Comparison of ENCODE assay signal across 21 cellular contexts in the genomic region with DNA sequence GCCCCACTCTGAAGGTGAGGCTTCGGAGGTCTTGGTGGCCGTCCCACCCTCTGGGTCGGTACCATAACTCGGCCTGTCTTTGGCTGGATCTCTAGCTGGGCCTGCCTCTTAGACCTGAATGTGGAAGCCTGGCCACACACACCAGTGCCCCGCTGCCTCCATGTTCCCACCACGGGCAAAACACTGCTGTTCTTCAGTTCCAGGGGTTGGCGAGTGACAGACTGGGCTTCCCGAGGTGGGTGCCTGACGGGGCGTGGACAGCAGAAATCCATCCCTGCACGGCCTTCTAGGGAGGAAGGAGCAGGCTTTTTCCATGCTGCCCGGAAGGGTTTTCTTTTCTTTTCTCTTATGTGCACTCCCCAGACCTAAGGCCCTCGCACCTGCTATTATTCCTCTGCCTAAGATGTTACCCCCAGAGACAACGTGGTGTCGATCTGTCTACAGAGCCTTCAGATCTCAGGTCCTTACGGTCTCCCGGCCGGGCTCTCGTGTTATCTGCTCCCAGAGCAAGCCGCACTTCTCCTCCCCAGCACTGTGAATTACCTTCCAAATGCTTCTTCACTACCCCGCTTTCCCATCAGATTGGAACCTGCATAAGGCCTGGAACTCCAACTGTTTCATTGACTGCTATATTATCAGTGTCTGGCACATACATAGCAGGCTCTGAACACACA.
DNase-seq lines count a peak whose midpoint lies in the region; ATAC-seq, FAIRE-seq and TF ChIP-seq lines count a peak whose summit lies in the region.
"Had no signal": no experiment of that assay in that cellular context is flagged by ENCODE, and none has a peak within 500 bp of the region (broad histone marks: within the 10 kb centered on the region; RNA-seq: fewer than 3 reads in every experiment).

No MANE protein-coding gene starts in this region.

- H3K27me3 ChIP-seq in DND-41 (ENCODE audit: insufficient read depth, low read length, poor library complexity) = no peaks in the 10 kb centered on the region
- H3K27me3 ChIP-seq in bronchial epithelial cell (ENCODE audit: control insufficient read depth, insufficient read depth, low read length) = peaks cover 2% of the 10 kb centered on the region
- no peaks in the 10 kb centered on the region for H3K27me3 ChIP-seq in osteoblast (ENCODE audit: insufficient read depth, low read length)
- H3K27me3 ChIP-seq: BE2C, SJSA1 had no signal

- ATAC-seq in DND-41 (ENCODE audit: insufficient read depth, low read depth) (peak; percentile 20; the same call in 1 of the 3 replicates), HG03571 (IDR thresholded peaks at IDR 0.05; ENCODE audit: unreplicated experiment) (no peak), GM18517 (IDR thresholded peaks at IDR 0.05; ENCODE audit: unreplicated experiment) (no peak)

- H3K9me3 ChIP-seq in DND-41 (ENCODE audit: insufficient read depth, low read length, severe bottlenecking) (peaks cover 25% of the 10 kb centered on the region), osteoblast (ENCODE audit: low read depth, low read length) (peaks cover 5% of the 10 kb centered on the region)
- H3K9me3 ChIP-seq: BE2C, SJSA1 had no signal

- H3K9ac ChIP-seq in DND-41 (ENCODE audit: low read depth, low read length) = no peak overlapping the region

- H2AFZ ChIP-seq in DND-41 (ENCODE audit: low read depth, low read length) (no peak overlapping the region), osteoblast (ENCODE audit: low read length) (no peak overlapping the region)
- H2AFZ ChIP-seq: PC-9 had no signal

- FAIRE-seq in bronchial epithelial cell (lab: Jason Lieb, UNC) (peak; percentile 62), urothelium cell line (lab: Jason Lieb, UNC) (no peak)
- FAIRE-seq: GM19239 had no signal

- TF ChIP-seq CTCF in DND-41 (IDR thresholded peaks at IDR 0.05; ENCODE audit: borderline replicate concordance, extremely low read depth, low read length, poor library complexity, severe bottlenecking) (no peak), bronchial epithelial cell (IDR thresholded peaks at IDR 0.05; ENCODE audit: insufficient read depth, low read length, severe bottlenecking) (no peak), osteoblast (IDR thresholded peaks at IDR 0.05; ENCODE audit: extremely low read depth, low read depth, low read length) (no peak)

- no peaks in the 10 kb centered on the region for H3K4me1 ChIP-seq in DND-41 (ENCODE audit: insufficient read depth, low read length)
- H3K4me1 ChIP-seq in osteoblast (ENCODE audit: insufficient read depth, low read length) = peaks cover 8% of the 10 kb centered on the region
- H3K4me1 ChIP-seq: BE2C had no signal

- H3K79me2 ChIP-seq in DND-41 (ENCODE audit: insufficient read depth, low read length) (no peaks in the 10 kb centered on the region), osteoblast (ENCODE audit: insufficient read depth, low read length) (no peaks in the 10 kb centered on the region)

- H3K27ac ChIP-seq in DND-41 (ENCODE audit: low read length) (no peak overlapping the region), osteoblast (ENCODE audit: low read depth, low read length) (no peak overlapping the region)
- H3K27ac ChIP-seq: PC-9, SJSA1 had no signal

- H3K4me2 ChIP-seq in DND-41 (ENCODE audit: insufficient read depth, low read length) (no peak overlapping the region), osteoblast (ENCODE audit: insufficient read depth, low read length) (no peak overlapping the region)
- H3K4me2 ChIP-seq: PC-9 had no signal

- H4K20me1 ChIP-seq in DND-41 (ENCODE audit: insufficient read depth, low read length) (no peaks in the 10 kb centered on the region), osteoblast (ENCODE audit: insufficient read depth, low read length) (no peaks in the 10 kb centered on the region)

- DNase-seq in activated T-cell treated with anti-CD3 and anti-CD28 coated beads, Interleukin-2, amount 50 U/mL, for 1 hour = peak; percentile 11
- no peak for DNase-seq in activated T-cell treated with anti-CD3 and anti-CD28 coated beads, Interleukin-2, amount 50 U/mL, for 48 hours
- DNase-seq in DND-41 = no peak
- no peak for DNase-seq in bronchial epithelial cell (ENCODE audit: low read depth)
- DNase-seq in osteoblast (ENCODE audit: insufficient read length, low spot score, missing footprints) = peak; percentile 84
- DNase-seq in urothelium cell line (ENCODE audit: low spot score) = no peak
- DNase-seq: 8988T, ACHN, BE2C, DMS79 treated with DMSO at 0.1 percent for 48 hours, MV-4-11, NCI-H1105, NCI-H1436 treated with DMSO at 0.1 percent for 48 hours, NCI-H187 treated with DMSO at 0.1 percent for 48 hours, NCI-H446 treated with DMSO at 0.1 percent for 48 hours, NCI-H526, PC-9 had no signal

- no peaks in the 10 kb centered on the region for H3K36me3 ChIP-seq in DND-41 (ENCODE audit: insufficient read depth, low read length)
- no peaks in the 10 kb centered on the region for H3K36me3 ChIP-seq in bronchial epithelial cell (ENCODE audit: control insufficient read depth, insufficient read depth, low read length)
- no peaks in the 10 kb centered on the region for H3K36me3 ChIP-seq in osteoblast (ENCODE audit: insufficient read depth, low read length)
- H3K36me3 ChIP-seq: BE2C, SJSA1 had no signal

- H3K4me3 ChIP-seq in DND-41 (ENCODE audit: low read depth in 1 of 2, low read length in 2 of 2) (no peak overlapping the region), bronchial epithelial cell (ENCODE audit: low read depth, low read length) (no peak overlapping the region), osteoblast (ENCODE audit: insufficient read depth, low read length) (no peak overlapping the region)
- H3K4me3 ChIP-seq: PC-9, SJSA1 had no signal

Comparison
In these comparisons a context has a peak if more than half of its experiments do, and no peak if none do; other contexts are left out.
1. DNase-seq: peak in activated T-cell treated with anti-CD3 and anti-CD28 coated beads, Interleukin-2, amount 50 U/mL, for 1 hour (single experiment) and osteoblast (single experiment); none in activated T-cell treated with anti-CD3 and anti-CD28 coated beads, Interleukin-2, amount 50 U/mL, for 48 hours (0 of 2), DND-41 (single experiment), bronchial epithelial cell (single experiment) and urothelium cell line (single experiment).